In genomic region chr17:36975922-36976515, GRCh38 we compare ENCODE assay signal across 25 cellular contexts. TPM values are rescaled to one million over a fixed set of nuclear protein-coding genes. Genes with fewer than 3 reads are reported as not detected.
"Had no signal": no experiment of that assay in that cellular context is flagged by ENCODE, and none has a peak within 500 bp of the region (broad histone marks: within the 10 kb centered on the region; RNA-seq: fewer than 3 reads in every experiment).

No MANE protein-coding gene starts in this region.

- H3K27me3 ChIP-seq: dorsolateral prefrontal cortex, gastrocnemius medialis, sigmoid colon, stomach, transverse colon had no signal

- H3K27ac Mint-ChIP-seq: stimulated activated naive B cell treated with anti-CD40 and anti-IgM and Interleukin-4, amounts not matched to agents 10 μg/mL and 1 μg/mL and 100 μg/mL, for 72 hours had no signal

- H3K27me3 Mint-ChIP-seq: naive thymus-derived CD8-positive, alpha-beta T cell; stimulated activated naive B cell treated with anti-CD40 and anti-IgM and Interleukin-4, amounts not matched to agents 10 μg/mL and 1 μg/mL and 100 μg/mL, for 72 hours had no signal

- H3K36me3 ChIP-seq: gastrocnemius medialis, thoracic aorta had no signal

- H3K4me3 Mint-ChIP-seq: naive thymus-derived CD8-positive, alpha-beta T cell; stimulated activated naive B cell treated with anti-CD40 and anti-IgM and Interleukin-4, amounts not matched to agents 10 μg/mL and 1 μg/mL and 100 μg/mL, for 72 hours had no signal

- DNase-seq: cortex of kidney; dorsolateral prefrontal cortex; effector CD8-positive, alpha-beta T cell; gastrocnemius medialis; glutamatergic neuron; islet precursor cell; mucosa of descending colon; naive thymus-derived CD8-positive, alpha-beta T cell; posterior cingulate gyrus; sigmoid colon; stimulated activated CD4-positive, alpha-beta T cell treated with anti-CD3 and anti-CD28 coated beads, Interleukin-2, amount 100 ng/mL, for 24 hours; stimulated activated CD4-positive, alpha-beta T cell treated with anti-CD3 and anti-CD28 coated beads, Interleukin-4, amount 100 ng/mL, for 4 hours; stimulated activated naive B cell treated with anti-CD40 and anti-IgM and Interleukin-4, amounts not matched to agents 10 μg/mL and 1 μg/mL and 100 μg/mL, for 72 hours; stomach; substantia nigra; transverse colon had no signal

- H3K9me3 Mint-ChIP-seq: naive thymus-derived CD8-positive, alpha-beta T cell; stimulated activated naive B cell treated with anti-CD40 and anti-IgM and Interleukin-4, amounts not matched to agents 10 μg/mL and 1 μg/mL and 100 μg/mL, for 72 hours had no signal

- H3K27ac ChIP-seq: dorsolateral prefrontal cortex, gastrocnemius medialis, sigmoid colon, skin epidermis, stomach, thoracic aorta, transverse colon had no signal

- ATAC-seq: esophagus mucosa; gastrocnemius medialis; left lobe of liver; mucosa of descending colon; naive thymus-derived CD8-positive, alpha-beta T cell; stimulated activated naive B cell treated with anti-CD40 and anti-IgM and Interleukin-4, amounts not matched to agents 10 μg/mL and 1 μg/mL and 100 μg/mL, for 72 hours had no signal

- H3K4me3 ChIP-seq: dorsolateral prefrontal cortex, gastrocnemius medialis, mucosa of descending colon, sigmoid colon, skin epidermis, stomach, thoracic aorta, transverse colon had no signal

- H3K9me3 ChIP-seq: gastrocnemius medialis, mucosa of descending colon, sigmoid colon, stomach, thoracic aorta, transverse colon had no signal

RNA-seq across cellular contexts. Expression of gene LHX1, which starts 38.7 kb away (rescaled TPM):
- total RNA-seq: esophagus mucosa; fibroblast of lung; gastrocnemius medialis; left lobe of liver; lower leg skin; mucosa of descending colon; naive thymus-derived CD8-positive, alpha-beta T cell; osteocyte; pulmonary artery endothelial cell; sigmoid colon; stomach; thoracic aorta; transverse colon; ureter had no signal
- polyA plus RNA-seq: fibroblast of lung; naive thymus-derived CD8-positive, alpha-beta T cell; sigmoid colon; stomach had no signal
